8 cellular contexts compared by ENCODE assay signal in genomic region chr17:3913531-3914318, GRCh38. TPM values are rescaled to one million over a fixed set of nuclear protein-coding genes. Genes with fewer than 3 reads are reported as not detected.
A peak's percentile ranks its signal among the peaks of the same experiment; 100 is the strongest.
DNase-seq lines count a peak whose midpoint lies in the region; ATAC-seq, FAIRE-seq and TF ChIP-seq lines count a peak whose summit lies in the region.

No MANE protein-coding gene starts in this region.

- H4K20me1 ChIP-seq in H9 (ENCODE audit: control insufficient read depth, insufficient read depth, insufficient read length) (no peaks in the 10 kb centered on the region), keratinocyte (ENCODE audit: control insufficient read depth, extremely low read depth, insufficient read depth, low read length) (no peaks in the 10 kb centered on the region)

- H3T11ph ChIP-seq in H9 (ENCODE audit: low read length): no peak overlapping the region

- H4K5ac ChIP-seq in H9 (ENCODE audit: insufficient read length, low read depth, low read length): no peak overlapping the region

- H3K4me3 Mint-ChIP-seq in H9: no peak overlapping the region
- H3K4me3 Mint-ChIP-seq in WTC11: no peak overlapping the region

- H3K9me3 ChIP-seq in H9 (ENCODE audit: control insufficient read depth, low read depth, low read length) (no peaks in the 10 kb centered on the region), keratinocyte (ENCODE audit: control insufficient read depth, low read depth, low read length) (no peaks in the 10 kb centered on the region)

- in situ Hi-C loops in T47D (cut with HindIII; ENCODE audit: low pct_unique_long_range_greater_than_20kb, low sequenced_read_pairs): no loop called here

- peak; percentile 48 for FAIRE-seq in keratinocyte (lab: Jason Lieb, UNC)

- H3K56ac ChIP-seq in H9 (ENCODE audit: insufficient read length, low read depth, low read length): no peak overlapping the region

- H3K9ac ChIP-seq in H9 (ENCODE audit: extremely low read depth, insufficient read length, low read length) (no peak overlapping the region), keratinocyte (ENCODE audit: control insufficient read depth, extremely low read depth, insufficient read depth, low read length) (no peak overlapping the region)

- CTCF ChIA-PET in WTC11 (lab: Charles Lee): interaction anchor here (0.6 to 3.4 kb wide), 58 partner anchors 9 to 538 kb away, joined by 3 to 31 read pairs (median 5); partner anchors contain the start of genes ATP2A3, CAMKK1, HASPIN and NCBP3

- H3K36me3 ChIP-seq in GM06990 (ENCODE audit: control insufficient read depth, insufficient read depth, low read length) (no peaks in the 10 kb centered on the region), keratinocyte (ENCODE audit: control insufficient read depth in 2 of 2, extremely low read depth in 1 of 2, insufficient read depth in 2 of 2, low read length in 2 of 2) (no peaks in the 10 kb centered on the region)

- H3K4me3 ChIP-seq in GM06990 (replicated peaks; ENCODE audit: low read depth, low read length) (peak overlapping the region; percentile 44), keratinocyte (ENCODE audit: control insufficient read depth in 2 of 3, extremely low read depth in 1 of 3, insufficient read depth in 2 of 3, low read depth in 1 of 3, low read length in 3 of 3) (no peak overlapping the region)

- H3K23ac ChIP-seq in H9 (ENCODE audit: insufficient read length, low read depth, low read length): no peak overlapping the region

- H3K4me1 Mint-ChIP-seq in H9 (peaks cover 4 to 11% of the 10 kb centered on the region in 2 experiments; a peak in 3 of 4 replicates), WTC11 (no peaks in the 10 kb centered on the region; the same call in 1 of the 2 replicates)

- peak; percentile 76 for DNase-seq in GM06990 (ENCODE audit: extremely low read depth, insufficient read length)
- peak; percentile 94 for DNase-seq in H9
- peak; percentile 41 for DNase-seq in NCI-H1105 treated with DMSO at 0.1 percent for 48 hours (lab: John Stamatoyannopoulos, UW)
- peak; percentile 91 for DNase-seq in WTC11 (ENCODE audit: low spot score)
- DNase-seq in T47D (ENCODE audit: low read depth in 1 of 2, low spot score in 1 of 2): peak; percentile 69 to 74
- DNase-seq in keratinocyte (ENCODE audit: low read depth, low spot score): no peak
- DNase-seq in stimulated activated CD4-positive, alpha-beta T cell treated with anti-CD3 and anti-CD28 coated beads, Interleukin-15, amount 100 ng/mL, for 24 hours: peak; percentile 86
- no peak for DNase-seq in NCI-H774 (lab: John Stamatoyannopoulos, UW)

- no CpG with 5 or more reads among the region's 17 CpGs for WGBS in H9 (ENCODE audit: extremely low coverage, insufficient read length, low lambda C conversion rate)

- H3K79me2 ChIP-seq in H9 (ENCODE audit: insufficient read depth, low read length) (no peaks in the 10 kb centered on the region), keratinocyte (ENCODE audit: control insufficient read depth, insufficient read depth, low read length) (no peaks in the 10 kb centered on the region)

- POLR2A ChIA-PET in WTC11 (lab: Charles Lee): interaction anchor here (0.5 to 1.3 kb wide), 4 partner anchors 68 to 921 kb away, joined by 3 to 4 read pairs (median 4); partner anchors contain the start of gene NCBP3

- H3K27me3 Mint-ChIP-seq in H9 (ENCODE audit: low read depth) (peaks cover 4% of the 10 kb centered on the region; the same call in 1 of the 2 replicates), WTC11 (ENCODE audit: low read depth) (peaks cover 3% of the 10 kb centered on the region; the same call in 1 of the 2 replicates)

- H2AK5ac ChIP-seq in H9 (ENCODE audit: insufficient read length, low read length): no peak overlapping the region

- H3K36me3 Mint-ChIP-seq in H9 (ENCODE audit: insufficient read depth in 1 of 3, low read depth in 3 of 3): no peaks in the 10 kb centered on the region
- H3K36me3 Mint-ChIP-seq in WTC11: no peaks in the 10 kb centered on the region

- dilution Hi-C loops in keratinocyte (cut with MboI; ENCODE audit: extremely low pct_ligation_motif_present, low sequenced_read_pairs): no loop called here

- no peaks in the 10 kb centered on the region for H3K27me3 ChIP-seq in GM06990 (replicated peaks; ENCODE audit: control insufficient read depth, insufficient read depth, low read length)
- no peaks in the 10 kb centered on the region for H3K27me3 ChIP-seq in H9 (ENCODE audit: insufficient read depth, low read length)
- H3K27me3 ChIP-seq in keratinocyte (ENCODE audit: control insufficient read depth, extremely low read depth, insufficient read depth, low read length): no peaks in the 10 kb centered on the region

- TF ChIP-seq CTCF in GM06990 (IDR thresholded peaks at IDR 0.05; ENCODE audit: insufficient read depth, low read length, poor library complexity, severe bottlenecking) (peak; percentile 99), H9 (conservative IDR thresholded peaks at IDR 0.05) (peak; percentile 95), WTC11 (IDR thresholded peaks at IDR 0.05) (peak; percentile 98), keratinocyte (optimal IDR thresholded peaks at IDR 0.05 in 1 of 3, IDR thresholded peaks at IDR 0.05 in 1 of 3, conservative IDR thresholded peaks at IDR 0.05 in 1 of 3; ENCODE audit: extremely low read depth in 1 of 3, insufficient read depth in 2 of 3, low read length in 3 of 3) (peak; percentile 97 to 99 (median 97))

- H3K27ac ChIP-seq in H9 (ENCODE audit: insufficient read length, low read depth, low read length) (no peak overlapping the region), keratinocyte (ENCODE audit: control insufficient read depth, insufficient read depth, low read length) (no peak overlapping the region)

- no peaks in the 10 kb centered on the region for H3K23me2 ChIP-seq in H9 (ENCODE audit: insufficient read length, low read depth, low read length, poor library complexity, severe bottlenecking)

- H2BK120ac ChIP-seq in H9 (ENCODE audit: low read depth, low read length, poor library complexity, severe bottlenecking): no peak overlapping the region

- H3K27ac Mint-ChIP-seq in H9: no peak overlapping the region
- no peak overlapping the region for H3K27ac Mint-ChIP-seq in WTC11

- H3K4ac ChIP-seq in H9 (ENCODE audit: low read depth, low read length): no peak overlapping the region

- no peaks in the 10 kb centered on the region for H3K79me1 ChIP-seq in H9 (ENCODE audit: insufficient read depth, low read depth, low read length, poor library complexity, severe bottlenecking)

- H3K4me1 ChIP-seq in H9 (ENCODE audit: insufficient read depth, low read length): no peaks in the 10 kb centered on the region
- no peaks in the 10 kb centered on the region for H3K4me1 ChIP-seq in keratinocyte (ENCODE audit: control insufficient read depth, extremely low read depth, insufficient read depth, low read length)

- H3K9me3 Mint-ChIP-seq in H9: peaks cover 0 to 3% of the 10 kb centered on the region in 2 experiments; a peak in 2 of 5 replicates
- peaks cover 7% of the 10 kb centered on the region; the same call in 1 of the 2 replicates for H3K9me3 Mint-ChIP-seq in WTC11

- no peak overlapping the region for H3K14ac ChIP-seq in H9 (ENCODE audit: insufficient read depth, low read length)

- peak; percentile 92 for ATAC-seq in WTC11

- no peak overlapping the region for H4K91ac ChIP-seq in H9 (ENCODE audit: insufficient read length, low read depth, low read length)

- no peak overlapping the region for H3K18ac ChIP-seq in H9 (ENCODE audit: insufficient read length, low read depth, low read length)

- H3K4me2 ChIP-seq in H9 (ENCODE audit: insufficient read depth, insufficient read length, low read length) (no peak overlapping the region), keratinocyte (ENCODE audit: control insufficient read depth, extremely low read depth, insufficient read depth, low read depth, low read length) (no peak overlapping the region)

- no peak overlapping the region for H4K8ac ChIP-seq in H9 (replicated peaks; ENCODE audit: insufficient read length, low read depth, low read length)

- H2BK15ac ChIP-seq in H9 (ENCODE audit: low read depth, low read length): no peak overlapping the region

- H2AFZ ChIP-seq in H9 (ENCODE audit: low read length) (no peak overlapping the region), keratinocyte (ENCODE audit: control insufficient read depth, low read length) (no peak overlapping the region)

- no peak overlapping the region for H2BK12ac ChIP-seq in H9 (ENCODE audit: insufficient read length, low read depth, low read length)

- no peaks in the 10 kb centered on the region for H3K9me1 ChIP-seq in keratinocyte (ENCODE audit: control insufficient read depth, extremely low read depth, insufficient read depth, low read length)

- H2BK20ac ChIP-seq in H9 (ENCODE audit: low read depth, low read length, poor library complexity, severe bottlenecking): no peak overlapping the region

- no peak overlapping the region for H2BK5ac ChIP-seq in H9 (ENCODE audit: insufficient read length, low read length)

RNA-seq across cellular contexts. Expression of gene P2RX1, which starts 2.5 kb away (rescaled TPM):
- total RNA-seq in H9 (2021): 0.09 TPM in 1 of 2 replicates, not detected in the other
- total RNA-seq in WTC11 (2021): 0.07 TPM in 1 of 3 replicates, not detected in the others
- not detected in 3 replicates for polyA plus RNA-seq in keratinocyte
- not detected for polyA plus RNA-seq in keratinocyte (2011; ENCODE audit: low read depth)
- polyA plus RNA-seq in keratinocyte (2011; cell fraction: cytosol; rRNA removed): not detected in 2 replicates
- polyA plus RNA-seq in keratinocyte (2011; cell fraction: nucleus; rRNA removed): not detected in 2 replicates
- not detected in 2 replicates for polyA plus RNA-seq in keratinocyte (2012; ENCODE audit: low replicate concordance)
- not detected in 3 replicates for polyA minus RNA-seq in keratinocyte
- not detected for polyA minus RNA-seq in keratinocyte (2011; cell fraction: cytosol; rRNA and poly(A)+ RNA removed)
- polyA minus RNA-seq in keratinocyte (2011; cell fraction: nucleus; rRNA and poly(A)+ RNA removed): not detected in 2 replicates

RNA-seq across cellular contexts. Expression of gene CAMKK1, which starts 20.9 kb away (rescaled TPM):
- total RNA-seq in H9 (2021): 6.4 and 6.7 TPM in 2 replicates
- total RNA-seq in WTC11 (2021): 8.0 to 9.6 TPM (median 8.7 TPM) in 3 replicates
- 1.8 to 2.6 TPM (median 2.5 TPM) in 3 replicates for polyA plus RNA-seq in keratinocyte
- polyA plus RNA-seq in keratinocyte (2011; ENCODE audit: low read depth): 1.6 TPM
- polyA plus RNA-seq in keratinocyte (2011; cell fraction: cytosol; rRNA removed): 0.91 and 1.3 TPM in 2 replicates
- 3.9 and 4.4 TPM in 2 replicates for polyA plus RNA-seq in keratinocyte (2011; cell fraction: nucleus; rRNA removed)
- polyA plus RNA-seq in keratinocyte (2012; ENCODE audit: low replicate concordance): 1.6 and 2.4 TPM in 2 replicates
- 2.0 to 2.6 TPM (median 2.6 TPM) in 3 replicates for polyA minus RNA-seq in keratinocyte
- polyA minus RNA-seq in keratinocyte (2011; cell fraction: cytosol; rRNA and poly(A)+ RNA removed): 0.96 TPM
- polyA minus RNA-seq in keratinocyte (2011; cell fraction: nucleus; rRNA and poly(A)+ RNA removed): 1.6 and 1.9 TPM in 2 replicates

RNA-seq across cellular contexts. Expression of gene ATP2A3, which starts 50.5 kb away (rescaled TPM):
- total RNA-seq in H9 (2021) (13.3 and 14.6 TPM in 2 replicates), WTC11 (2021) (35.6 to 39.1 TPM (median 37.8 TPM) in 3 replicates)
- polyA plus RNA-seq in keratinocyte: 0.13 to 0.46 TPM (median 0.21 TPM) in 3 replicates
- polyA plus RNA-seq in keratinocyte (2011; ENCODE audit: low read depth): not detected
- polyA plus RNA-seq in keratinocyte (2011; cell fraction: cytosol; rRNA removed): 0.13 and 0.19 TPM in 2 replicates
- 0.43 and 0.53 TPM in 2 replicates for polyA plus RNA-seq in keratinocyte (2011; cell fraction: nucleus; rRNA removed)
- 0.10 and 0.38 TPM in 2 replicates for polyA plus RNA-seq in keratinocyte (2012; ENCODE audit: low replicate concordance)
- polyA minus RNA-seq in keratinocyte: 0.06 to 0.63 TPM (median 0.16 TPM) in 3 replicates
- 0.38 TPM for polyA minus RNA-seq in keratinocyte (2011; cell fraction: cytosol; rRNA and poly(A)+ RNA removed)
- polyA minus RNA-seq in keratinocyte (2011; cell fraction: nucleus; rRNA and poly(A)+ RNA removed): 0.21 and 0.23 TPM in 2 replicates

Comparison
In these comparisons a context has a peak if more than half of its experiments do, and no peak if none do; other contexts are left out.
1. DNase-seq: peak in GM06990 (single experiment), H9 (single experiment), NCI-H1105 treated with DMSO at 0.1 percent for 48 hours (single experiment), WTC11 (single experiment), T47D (2 of 2) and stimulated activated CD4-positive, alpha-beta T cell treated with anti-CD3 and anti-CD28 coated beads, Interleukin-15, amount 100 ng/mL, for 24 hours (single experiment); none in keratinocyte (single experiment) and NCI-H774 (single experiment).
2. Peak in every context shown above with its lines, with median percentiles within 50 percentile points of each other: CTCF ChIP-seq.